In the genomic region with DNA sequence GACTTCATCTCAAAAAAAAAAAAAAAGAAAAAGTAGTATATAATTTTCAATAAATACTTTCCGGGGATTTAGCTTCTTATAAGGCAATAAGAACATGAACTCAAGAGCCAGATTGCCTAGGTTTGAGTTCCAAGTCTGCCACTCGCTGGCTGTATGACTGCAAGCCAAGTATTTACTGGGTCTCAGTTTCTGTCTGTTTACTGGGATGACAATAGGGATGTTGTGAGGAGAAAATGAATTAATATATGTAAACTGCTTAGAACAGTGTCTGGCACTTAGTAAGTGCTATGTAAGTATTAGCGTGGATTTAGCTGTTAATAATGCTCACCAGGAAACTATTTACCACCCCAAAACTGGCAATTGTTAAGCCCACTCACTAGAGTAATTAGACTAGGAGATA, we compare ENCODE assay signal across 9 cellular contexts. TPM values are rescaled to one million over a fixed set of nuclear protein-coding genes. Genes with fewer than 3 reads are reported as not detected.
DNase-seq lines count a peak whose midpoint lies in the region; ATAC-seq and TF ChIP-seq lines count a peak whose summit lies in the region.
"Had no signal": no experiment of that assay in that cellular context is flagged by ENCODE, and none has a peak within 500 bp of the region (broad histone marks: within the 10 kb centered on the region; RNA-seq: fewer than 3 reads in every experiment).

No MANE protein-coding gene starts in this region.

- H2AFZ ChIP-seq in GM23248: no peak overlapping the region
- no peak overlapping the region for H2AFZ ChIP-seq in hepatocyte

- H3K79me2 ChIP-seq in GM23248 (ENCODE audit: insufficient read depth): peaks cover 99% of the 10 kb centered on the region
- peaks cover 49% of the 10 kb centered on the region for H3K79me2 ChIP-seq in hepatocyte

- TF ChIP-seq CTCF in breast epithelium (IDR thresholded peaks at IDR 0.05): no peak
- no peak for TF ChIP-seq CTCF in hepatocyte (IDR thresholded peaks at IDR 0.05; ENCODE audit: poor library complexity)

- WGBS in GM23248 (ENCODE audit: low coverage in 1 of 2, low lambda C conversion rate in 2 of 2, missing lambda C conversion rate in 2 of 2), 2 experiments: 76 to 78% methylated on average over 3 of the region's 3 CpGs
- WGBS in hepatocyte (ENCODE audit: low lambda C conversion rate, missing lambda C conversion rate): 82% methylated on average over 3 of the region's 3 CpGs

- in situ Hi-C loops in GM23248 (cut with MboI): no loop called here

- H3K4me1 ChIP-seq in GM23248 (ENCODE audit: insufficient read depth) (peaks cover 19% of the 10 kb centered on the region), breast epithelium (peaks cover 0 to 8% of the 10 kb centered on the region in 2 donors), hepatocyte (ENCODE audit: insufficient read depth) (peaks cover 30% of the 10 kb centered on the region), skeletal muscle satellite cell (ENCODE audit: control insufficient read depth, insufficient read depth, low read length) (peaks cover 34% of the 10 kb centered on the region)

- H3K9ac ChIP-seq in GM23248 (no peak overlapping the region), skeletal muscle satellite cell (ENCODE audit: low read depth, low read length) (peak overlapping the region; percentile 44)

- TF ChIP-seq POLR2A in breast epithelium (IDR thresholded peaks at IDR 0.05) (no peak), erythroblast (IDR thresholded peaks at IDR 0.05; ENCODE audit: low read length) (no peak)

- no peak for DNase-seq in GM23248
- DNase-seq in breast epithelium (ENCODE audit: low spot score in 2 of 2): no peak
- no peak for DNase-seq in hepatocyte (ENCODE audit: low spot score)
- no peak for DNase-seq in NCI-H2107 (lab: John Stamatoyannopoulos, UW)
- no peak for DNase-seq in erythroblast (lab: John Stamatoyannopoulos, UW)
- DNase-seq in NCI-H1694 treated with DMSO at 0.1 percent for 48 hours (lab: John Stamatoyannopoulos, UW): no peak
- DNase-seq: SW 1271 had no signal

- no peak overlapping the region for H3K4me3 ChIP-seq in GM23248
- no peak overlapping the region for H3K4me3 ChIP-seq in breast epithelium
- no peak overlapping the region for H3K4me3 ChIP-seq in hepatocyte
- peak overlapping the region; percentile 26 for H3K4me3 ChIP-seq in skeletal muscle satellite cell (ENCODE audit: low read length)

- no peaks in the 10 kb centered on the region for H3K27me3 ChIP-seq in GM23248 (replicated peaks; ENCODE audit: insufficient read depth)
- H3K27me3 ChIP-seq in breast epithelium: no peaks in the 10 kb centered on the region
- no peaks in the 10 kb centered on the region for H3K27me3 ChIP-seq in hepatocyte
- no peaks in the 10 kb centered on the region for H3K27me3 ChIP-seq in skeletal muscle satellite cell (ENCODE audit: control insufficient read depth, insufficient read depth, low read length)

- no peaks in the 10 kb centered on the region for H3K9me2 ChIP-seq in GM23248 (ENCODE audit: insufficient read depth)
- no peaks in the 10 kb centered on the region for H3K9me2 ChIP-seq in hepatocyte (replicated peaks; ENCODE audit: insufficient read depth)

- H3K4me2 ChIP-seq in GM23248 (ENCODE audit: unreplicated experiment): no peak overlapping the region
- peak overlapping the region; percentile 19 for H3K4me2 ChIP-seq in hepatocyte
- peak overlapping the region; percentile 75 for H3K4me2 ChIP-seq in skeletal muscle satellite cell (ENCODE audit: low read length)

- H3K9me3 ChIP-seq in GM23248 (ENCODE audit: low read depth): no peaks in the 10 kb centered on the region
- no peaks in the 10 kb centered on the region for H3K9me3 ChIP-seq in breast epithelium
- no peaks in the 10 kb centered on the region for H3K9me3 ChIP-seq in hepatocyte (ENCODE audit: low read depth)
- no peaks in the 10 kb centered on the region for H3K9me3 ChIP-seq in skeletal muscle satellite cell (replicated peaks; ENCODE audit: low read length)

- no peak for ATAC-seq in HG02970 (IDR thresholded peaks at IDR 0.05; ENCODE audit: low FRiP score, unreplicated experiment)

- H3K27ac ChIP-seq in GM23248 (peak overlapping the region; percentile 10; the same call in 1 of the 2 replicates), breast epithelium (peak overlapping the region; percentile 76 to 90), hepatocyte (peak overlapping the region; percentile 88)

- H3F3A ChIP-seq in GM23248 (ENCODE audit: insufficient read depth): peaks cover 42% of the 10 kb centered on the region

- H3K36me3 ChIP-seq in GM23248 (ENCODE audit: low read depth) (peaks cover 23% of the 10 kb centered on the region), breast epithelium (no peaks in the 10 kb centered on the region), hepatocyte (replicated peaks; ENCODE audit: insufficient read depth, low read depth) (no peaks in the 10 kb centered on the region), skeletal muscle satellite cell (ENCODE audit: insufficient read depth, low read length) (peaks cover 14% of the 10 kb centered on the region)

- H4K20me1 ChIP-seq in GM23248 (ENCODE audit: insufficient read depth) (peaks cover 2% of the 10 kb centered on the region; the same call in 1 of the 2 replicates), hepatocyte (ENCODE audit: insufficient read depth, poor library complexity, severe bottlenecking) (no peaks in the 10 kb centered on the region)

- intact Hi-C loops in breast epithelium (cut with DNase I; ENCODE audit: low total_unique reads): loop anchor here (10.0 kb wide), 1 partner anchor 285 kb away; the partner anchor contains the start of gene BEND6

RNA-seq across cellular contexts. Expression of gene DST, which starts 26.9 kb away (rescaled TPM):
- total RNA-seq in GM23248 (2014; rRNA removed; shearing (Covaris generic)): 322 and 411 TPM in 2 replicates
- 142 and 181 TPM in 2 replicates for polyA plus RNA-seq in GM23248 (2016; fragmentation: Nextera tagmentation; extraction: Ambion mirVana)
- total RNA-seq in breast epithelium: 1,000 to 10,000 TPM in 1 of 3 donors, 100 to 1,000 TPM in 2; 272 to 1,354 (median 700) TPM
- 369 and 396 TPM in 2 replicates for total RNA-seq in hepatocyte
- polyA plus RNA-seq in hepatocyte: 103 and 131 TPM in 2 replicates
- 261 and 368 TPM in 2 replicates for total RNA-seq in skeletal muscle satellite cell (2012; rRNA removed)

Comparison
In these comparisons a context has a peak if more than half of its experiments do, and no peak if none do; other contexts are left out.
1. H3K27ac ChIP-seq: peak in every context shown above with its lines; median percentile 88 in hepatocyte; 83 in breast epithelium; 10 in GM23248.